In the genomic region with DNA sequence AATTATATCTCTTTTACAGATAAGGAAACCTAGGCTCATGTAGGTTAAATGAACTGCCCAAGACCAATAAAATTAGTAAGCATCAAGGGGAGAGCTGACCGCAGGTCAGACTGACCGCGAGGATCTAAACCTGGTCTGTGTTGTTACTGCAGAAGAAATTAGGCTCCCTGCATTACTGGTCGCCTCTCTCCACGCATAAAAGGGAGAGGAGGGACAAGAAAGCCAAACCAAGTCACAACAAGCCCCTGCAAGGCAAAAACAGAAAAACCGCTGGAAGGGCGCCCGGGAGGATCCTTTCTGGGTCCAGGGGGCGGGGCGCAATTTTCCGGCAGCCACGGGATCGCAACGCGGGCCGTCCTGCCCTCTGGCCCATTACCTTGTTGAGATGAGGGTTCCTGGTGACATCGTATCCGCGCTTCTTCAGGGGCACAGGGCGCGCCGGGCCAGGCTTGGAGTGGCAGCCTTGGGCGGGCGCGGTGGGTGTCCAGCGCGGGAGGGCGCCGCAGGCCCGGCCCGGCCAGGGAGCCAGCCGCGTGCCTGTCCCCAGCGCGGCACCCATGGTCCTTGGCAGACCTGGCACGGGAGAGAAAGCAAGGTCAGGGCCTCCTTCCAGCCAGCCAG, we compare ENCODE assay signal across 8 cellular contexts. TPM values are rescaled to one million over a fixed set of nuclear protein-coding genes. Genes with fewer than 3 reads are reported as not detected.
A peak's percentile ranks its signal among the peaks of the same experiment; 100 is the strongest.
DNase-seq lines count a peak whose midpoint lies in the region; ATAC-seq and TF ChIP-seq lines count a peak whose summit lies in the region.

No MANE protein-coding gene starts in this region.

- H3K27me3 Mint-ChIP-seq in immature natural killer cell (ENCODE audit: low read depth in 3 of 3): peaks cover 0 to 6% (median 0%) of the 10 kb centered on the region in 3 donors

- no peak for TF ChIP-seq CTCF in AG04450 (IDR thresholded peaks at IDR 0.05; ENCODE audit: low read depth, low read length)
- no peak for TF ChIP-seq CTCF in breast epithelium (IDR thresholded peaks at IDR 0.05)

- H3K27ac ChIP-seq in AG04450 (ENCODE audit: low read depth, low read length) (no peak overlapping the region), breast epithelium (peak overlapping the region; percentile 90 to 99), skin epidermis (peak overlapping the region; percentile 70 to 96 (median 83))

- peak overlapping the region in 3 of 6 donors; percentile 15 to 64 (median 63) for H3K27ac Mint-ChIP-seq in immature natural killer cell

- H3K27me3 ChIP-seq in AG04450 (ENCODE audit: control insufficient read depth, insufficient read depth, low read length) (no peaks in the 10 kb centered on the region), breast epithelium (no peaks in the 10 kb centered on the region)

- H3K4me3 Mint-ChIP-seq in immature natural killer cell: peak overlapping the region; percentile 78 to 90 (median 86)

- H3K4me3 ChIP-seq in AG04450 (ENCODE audit: low read depth, low read length): peak overlapping the region; percentile 74
- peak overlapping the region; percentile 68 to 90 (median 77) for H3K4me3 ChIP-seq in breast epithelium
- peak overlapping the region; percentile 53 to 75 (median 63) for H3K4me3 ChIP-seq in skin epidermis

- no peaks in the 10 kb centered on the region for H3K36me3 ChIP-seq in breast epithelium

- DNase-seq in AG04450 (ENCODE audit: low read depth, low spot score) (no peak), NCI-H2196 treated with DMSO at 0.1 percent for 48 hours (lab: John Stamatoyannopoulos, UW; ENCODE audit: unreplicated experiment) (peak; percentile 56), breast epithelium (ENCODE audit: low spot score in 2 of 2) (peak; percentile 64 to 80), immature natural killer cell (no peak)

- POLR2A ChIA-PET in AG04450 (lab: Yijun Ruan, JAX): no interaction called here

- CTCF ChIA-PET in AG04450 (lab: Charles Lee): interaction anchor here (1.9 kb wide), 1 partner anchor 63 kb away, joined by 12 read pairs; no protein-coding TSS in a partner anchor

- ATAC-seq in GM18505 (IDR thresholded peaks at IDR 0.05; ENCODE audit: unreplicated experiment): peak; percentile 27
- no peak for ATAC-seq in GM21717 (IDR thresholded peaks at IDR 0.05; ENCODE audit: unreplicated experiment)
- no peak for ATAC-seq in HG02571 (IDR thresholded peaks at IDR 0.05; ENCODE audit: unreplicated experiment)

- intact Hi-C loops in breast epithelium (cut with DNase I; ENCODE audit: low total_unique reads): no loop called here

- TF ChIP-seq POLR2A in GM18505 (IDR thresholded peaks at IDR 0.05; ENCODE audit: borderline replicate concordance, extremely low read depth, insufficient read depth, insufficient read length) (no peak), breast epithelium (IDR thresholded peaks at IDR 0.05) (no peak)

- H3K9me3 Mint-ChIP-seq in immature natural killer cell: no peaks in the 10 kb centered on the region

- peaks cover 10 to 14% of the 10 kb centered on the region in 2 donors for H3K4me1 Mint-ChIP-seq in immature natural killer cell

- H3K9me3 ChIP-seq in AG04450 (ENCODE audit: control insufficient read depth, insufficient read depth, low read length): no peaks in the 10 kb centered on the region; the same call in 1 of the 2 replicates
- H3K9me3 ChIP-seq in breast epithelium: no peaks in the 10 kb centered on the region

- peaks cover 0 to 3% of the 10 kb centered on the region in 2 donors for H3K4me1 ChIP-seq in breast epithelium

- H3K36me3 Mint-ChIP-seq in immature natural killer cell: peaks cover 0 to 6% (median 5%) of the 10 kb centered on the region in 3 donors

RNA-seq across cellular contexts. Expression of gene ME3, which starts 0.9 kb away (rescaled TPM):
- polyA plus RNA-seq in AG04450 (2011; rRNA removed): 7.1 and 8.6 TPM in 2 replicates
- polyA minus RNA-seq in AG04450 (2011; rRNA and poly(A)+ RNA removed): 21.5 and 31.8 TPM in 2 replicates
- 10 to 100 TPM; 53.0 to 68.5 (median 56.3) TPM for total RNA-seq in breast epithelium
- polyA plus RNA-seq in immature natural killer cell: 1 to 10 TPM in 2 of 3 donors, not detected in 1; 1.3 to 3.7 TPM

Comparison
In these comparisons a context has a peak if more than half of its experiments do, and no peak if none do; other contexts are left out.
1. DNase-seq: peak in NCI-H2196 treated with DMSO at 0.1 percent for 48 hours (single experiment) and breast epithelium (2 of 2); none in AG04450 (single experiment) and immature natural killer cell (0 of 3).
2. Peak in every context shown above with its lines, with median percentiles within 50 percentile points of each other: H3K4me3 ChIP-seq.